Comparison of ENCODE assay signal across 16 cellular contexts in the genomic region with DNA sequence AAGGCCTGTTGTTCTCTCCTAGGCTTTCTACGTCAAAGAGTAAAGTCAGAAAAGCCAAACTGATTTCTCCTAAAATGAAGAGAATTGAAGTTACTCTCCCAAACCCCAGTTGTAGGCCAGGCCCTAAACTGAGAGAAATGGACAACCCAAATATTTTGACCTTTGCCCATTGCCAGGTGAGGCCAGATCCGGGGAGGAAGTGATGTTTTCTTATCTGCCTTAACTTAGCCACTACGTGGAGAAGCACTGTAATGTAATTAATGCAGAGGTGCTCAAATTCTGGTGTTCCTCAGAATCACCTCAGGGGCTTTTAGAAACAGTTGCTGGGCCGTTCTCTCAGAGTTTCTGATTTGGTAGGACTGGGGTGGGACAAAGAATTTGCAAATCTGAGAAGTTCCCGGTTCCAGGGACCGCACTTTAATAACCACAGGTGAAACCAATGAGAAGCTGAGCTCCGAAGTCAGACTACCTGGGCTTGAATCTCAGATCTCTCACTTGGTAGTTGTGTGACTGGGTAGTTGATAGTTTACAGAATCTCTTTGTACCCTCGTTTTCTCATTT.
"Had no signal": no experiment of that assay in that cellular context is flagged by ENCODE, and none has a peak within 500 bp of the region (broad histone marks: within the 10 kb centered on the region; RNA-seq: fewer than 3 reads in every experiment).

No MANE protein-coding gene starts in this region.

- H3K36me3 ChIP-seq: esophagus squamous epithelium, ovary, right lobe of liver, upper lobe of right lung had no signal

- H3K4me3 Mint-ChIP-seq: activated naive CD4-positive, alpha-beta T cell treated with anti-CD3 and anti-CD28 coated beads, Interleukin-2, amount 50 U/mL, for 24 hours; dendritic cell treated with granulocyte-macrophage colony-stimulating factor and Interleukin-4, amounts not matched to agents 40 ng/mL and 50 ng/mL, for 4 days; natural killer cell; stimulated activated effector memory CD8-positive, alpha-beta T cell treated with anti-CD3 and anti-CD28 coated beads, Interleukin-12 subunit alpha, Interleukin-12 subunit beta, amount 100 ng/mL, for 72 hours; T-helper 1 cell treated with Interleukin-12 subunit alpha and Interleukin-12 subunit beta and Interleukin-4 antibody, amounts not matched to agents 30 μg/mL and 1 μg/mL, for 36 hours had no signal

- H3K9me3 Mint-ChIP-seq: activated naive CD4-positive, alpha-beta T cell treated with anti-CD3 and anti-CD28 coated beads, Interleukin-2, amount 50 U/mL, for 24 hours; dendritic cell treated with granulocyte-macrophage colony-stimulating factor and Interleukin-4, amounts not matched to agents 40 ng/mL and 50 ng/mL, for 4 days; stimulated activated effector memory CD8-positive, alpha-beta T cell treated with anti-CD3 and anti-CD28 coated beads, Interleukin-12 subunit alpha, Interleukin-12 subunit beta, amount 100 ng/mL, for 72 hours; T-helper 1 cell treated with Interleukin-12 subunit alpha and Interleukin-12 subunit beta and Interleukin-4 antibody, amounts not matched to agents 30 μg/mL and 1 μg/mL, for 36 hours had no signal

- ATAC-seq: natural killer cell; right lobe of liver; stimulated activated effector memory CD8-positive, alpha-beta T cell treated with anti-CD3 and anti-CD28 coated beads, Interleukin-12 subunit alpha, Interleukin-12 subunit beta, amount 100 ng/mL, for 72 hours; upper lobe of right lung had no signal

- H3K27ac Mint-ChIP-seq: activated naive CD4-positive, alpha-beta T cell treated with anti-CD3 and anti-CD28 coated beads, Interleukin-2, amount 50 U/mL, for 24 hours; natural killer cell; stimulated activated effector memory CD8-positive, alpha-beta T cell treated with anti-CD3 and anti-CD28 coated beads, Interleukin-12 subunit alpha, Interleukin-12 subunit beta, amount 100 ng/mL, for 72 hours; T-helper 1 cell treated with Interleukin-12 subunit alpha and Interleukin-12 subunit beta and Interleukin-4 antibody, amounts not matched to agents 30 μg/mL and 1 μg/mL, for 36 hours had no signal

- H3K27me3 Mint-ChIP-seq: activated naive CD4-positive, alpha-beta T cell treated with anti-CD3 and anti-CD28 coated beads, Interleukin-2, amount 50 U/mL, for 24 hours; dendritic cell treated with granulocyte-macrophage colony-stimulating factor and Interleukin-4, amounts not matched to agents 40 ng/mL and 50 ng/mL, for 4 days had no signal

- H3K36me3 Mint-ChIP-seq: natural killer cell had no signal

- H2AFZ ChIP-seq: hepatocyte had no signal

- H3K4me3 ChIP-seq: esophagus squamous epithelium, hepatocyte, ovary, right lobe of liver, testis, upper lobe of right lung had no signal

- H3K9me3 ChIP-seq: esophagus squamous epithelium, ovary, right lobe of liver, testis, upper lobe of right lung had no signal

- H3K27ac ChIP-seq: hepatocyte, ovary, right lobe of liver, testis, upper lobe of right lung, VCaP had no signal

- DNase-seq: activated CD4-positive, alpha-beta T cell treated with anti-CD3 and anti-CD28 coated beads, Interleukin-2, amount 50 U/mL, for 4 hours; activated gamma-delta T cell; effector CD8-positive, alpha-beta T cell; esophagus squamous epithelium; natural killer cell; ovary; right lobe of liver; stimulated activated CD4-positive, alpha-beta T cell treated with anti-CD3 and anti-CD28 coated beads, Interleukin-4, amount 100 ng/mL, for 24 hours; testis; upper lobe of right lung had no signal

- H3K27me3 ChIP-seq: esophagus squamous epithelium, hepatocyte, ovary, right lobe of liver, testis, upper lobe of right lung had no signal

- H3K4me2 ChIP-seq: hepatocyte had no signal
